ENCODE assay signal across 8 cellular contexts in genomic region chr14:22837750-22838538, GRCh38. TPM values are rescaled to one million over a fixed set of nuclear protein-coding genes. Genes with fewer than 3 reads are reported as not detected.
DNase-seq lines count a peak whose midpoint lies in the region; ATAC-seq and TF ChIP-seq lines count a peak whose summit lies in the region.

No MANE protein-coding gene starts in this region.

- ATAC-seq in activated CD4-positive, CD25-positive, alpha-beta regulatory T cell treated with anti-CD3 and anti-CD28 coated beads, Interleukin-2, amount 50 U/mL, for 24 hours = no peak

- peaks cover 8 to 25% of the 10 kb centered on the region in 2 donors for H3K27me3 Mint-ChIP-seq in CD4-positive, alpha-beta memory T cell

- DNase-seq in HCEC 1CT = peak; percentile 51
- no peak for DNase-seq in smooth muscle cell (lab: John Stamatoyannopoulos, UW; ENCODE audit: unreplicated experiment)
- no peak for DNase-seq in CD4-positive, alpha-beta memory T cell
- DNase-seq in NCI-H1048 (lab: John Stamatoyannopoulos, UW) = no peak
- no peak for DNase-seq in GOT3 (lab: John Stamatoyannopoulos, UW)

- H2AFZ ChIP-seq in smooth muscle cell (ENCODE audit: low read depth) = peak overlapping the region; percentile 32

- WGBS in smooth muscle cell (ENCODE audit: low lambda C conversion rate) = 7% methylated on average over 22 of the region's 25 CpGs

- H3K36me3 Mint-ChIP-seq in CD4-positive, alpha-beta memory T cell = peaks cover 12 to 26% of the 10 kb centered on the region in 2 donors

- peaks cover 37% of the 10 kb centered on the region for H3F3A ChIP-seq in smooth muscle cell (ENCODE audit: low read depth)

- H3K27me3 ChIP-seq in smooth muscle cell (ENCODE audit: low read depth) = no peaks in the 10 kb centered on the region
- H3K27me3 ChIP-seq in CD4-positive, alpha-beta memory T cell (ENCODE audit: insufficient read depth, low read length) = peaks cover 13% of the 10 kb centered on the region

- H4K20me1 ChIP-seq in smooth muscle cell (ENCODE audit: low read depth) = peaks cover 47% of the 10 kb centered on the region

- peaks cover 4% of the 10 kb centered on the region for H3K4me1 ChIP-seq in smooth muscle cell (ENCODE audit: low read depth)
- H3K4me1 ChIP-seq in CD4-positive, alpha-beta memory T cell (ENCODE audit: insufficient read depth, low read length) = peaks cover 11% of the 10 kb centered on the region

- no peaks in the 10 kb centered on the region for H3K9me3 Mint-ChIP-seq in CD4-positive, alpha-beta memory T cell

- H3K4me3 ChIP-seq in iPS-11a (ENCODE audit: low read depth, low read length) = peak overlapping the region; percentile 82
- H3K4me3 ChIP-seq in smooth muscle cell = peak overlapping the region; percentile 71
- no peak overlapping the region for H3K4me3 ChIP-seq in CD4-positive, alpha-beta memory T cell (ENCODE audit: low read length in 2 of 2)

- POLR2A ChIA-PET in CD4-positive, alpha-beta memory T cell (lab: Charles Lee; ENCODE audit: partially characterized antibody) = interaction anchor here (0.6 to 1.6 kb wide), 5 partner anchors 9 to 281 kb away, joined by 3 to 4 read pairs (median 4); no protein-coding TSS in a partner anchor

- H3K4me3 Mint-ChIP-seq in CD4-positive, alpha-beta memory T cell = peak overlapping the region in 2 of 8 donors; percentile 44 to 56

- H3K36me3 ChIP-seq in smooth muscle cell (ENCODE audit: low read depth) = no peaks in the 10 kb centered on the region
- peaks cover 7% of the 10 kb centered on the region for H3K36me3 ChIP-seq in CD4-positive, alpha-beta memory T cell (ENCODE audit: insufficient read depth, low read length)

- H3K79me2 ChIP-seq in smooth muscle cell (ENCODE audit: low read depth) = peaks cover 65% of the 10 kb centered on the region

- no peak overlapping the region for H3K27ac Mint-ChIP-seq in CD4-positive, alpha-beta memory T cell

- intact Hi-C loops in CD4-positive, alpha-beta memory T cell (cut with micrococcal nuclease) = no loop called here

- no peak for TF ChIP-seq CTCF in smooth muscle cell (IDR thresholded peaks at IDR 0.05; ENCODE audit: borderline replicate concordance, insufficient read depth, poor library complexity, severe bottlenecking)

- peaks cover 1 to 15% (median 8%) of the 10 kb centered on the region in 4 donors for H3K4me1 Mint-ChIP-seq in CD4-positive, alpha-beta memory T cell

- CTCF ChIA-PET in CD4-positive, alpha-beta memory T cell (lab: Charles Lee; ENCODE audit: partially characterized antibody) = interaction anchor here (0.7 to 3.9 kb wide), 6 partner anchors 13 to 179 kb away, joined by 3 to 21 read pairs (median 7); no protein-coding TSS in a partner anchor

- H3K9me3 ChIP-seq in smooth muscle cell (replicated peaks; ENCODE audit: low read depth) = no peaks in the 10 kb centered on the region
- no peaks in the 10 kb centered on the region for H3K9me3 ChIP-seq in CD4-positive, alpha-beta memory T cell (ENCODE audit: control insufficient read depth in 1 of 2, low read length in 2 of 2)

- peak overlapping the region; percentile 71 for H3K27ac ChIP-seq in angular gyrus (ENCODE audit: low read depth, low read length)
- H3K27ac ChIP-seq in smooth muscle cell (ENCODE audit: low read depth) = peak overlapping the region; percentile 87
- H3K27ac ChIP-seq in CD4-positive, alpha-beta memory T cell (ENCODE audit: low read depth, low read length) = no peak overlapping the region

- H3K9ac ChIP-seq in smooth muscle cell (ENCODE audit: low read depth) = peak overlapping the region; percentile 96

- H3K4me2 ChIP-seq in smooth muscle cell = peak overlapping the region; percentile 95

RNA-seq across cellular contexts. Expression of gene MMP14, which starts 1.6 kb away (rescaled TPM):
- total RNA-seq in smooth muscle cell = 444 and 491 TPM in 2 replicates
- 52.3 and 58.1 TPM in 2 replicates for polyA plus RNA-seq in smooth muscle cell
- total RNA-seq in CD4-positive, alpha-beta memory T cell = 1 to 10 TPM; 3.0 to 3.8 TPM
- not detected for polyA plus RNA-seq in CD4-positive, alpha-beta memory T cell

RNA-seq across cellular contexts. Expression of gene MRPL52, which starts 8.3 kb away (rescaled TPM):
- 85.8 and 220 TPM in 2 replicates for total RNA-seq in smooth muscle cell
- polyA plus RNA-seq in smooth muscle cell = 274 and 296 TPM in 2 replicates
- total RNA-seq in CD4-positive, alpha-beta memory T cell = 10 to 100 TPM; 58.0 to 68.3 TPM
- polyA plus RNA-seq in CD4-positive, alpha-beta memory T cell = 100 to 1,000 TPM in 1 of 2 donors, 10 to 100 TPM in 1; 97.4 to 164 TPM

RNA-seq across cellular contexts. Expression of gene SLC7A7, which starts 22.7 kb away (rescaled TPM):
- 10.3 and 18.5 TPM in 2 replicates for total RNA-seq in smooth muscle cell
- polyA plus RNA-seq in smooth muscle cell = 10.0 and 14.1 TPM in 2 replicates
- 1 to 10 TPM in 1 of 2 experiments, under 1 TPM in 1; 0.70 to 1.5 TPM for total RNA-seq in CD4-positive, alpha-beta memory T cell
- polyA plus RNA-seq in CD4-positive, alpha-beta memory T cell = under 1 TPM; 0.21 to 0.75 TPM

RNA-seq across cellular contexts. Expression of gene LRP10, which starts 33.6 kb away (rescaled TPM):
- 32.4 and 38.8 TPM in 2 replicates for total RNA-seq in smooth muscle cell
- 81.2 and 87.1 TPM in 2 replicates for polyA plus RNA-seq in smooth muscle cell
- 10 to 100 TPM; 93.1 to 98.1 TPM for total RNA-seq in CD4-positive, alpha-beta memory T cell
- polyA plus RNA-seq in CD4-positive, alpha-beta memory T cell = 100 to 1,000 TPM in 1 of 2 donors, 10 to 100 TPM in 1; 92.0 to 118 TPM

RNA-seq across cellular contexts. Expression of gene REM2, which starts 45.1 kb away (rescaled TPM):
- 0.22 and 2.6 TPM in 2 replicates for total RNA-seq in smooth muscle cell
- polyA plus RNA-seq in smooth muscle cell = 1.6 and 5.9 TPM in 2 replicates
- total RNA-seq in CD4-positive, alpha-beta memory T cell = 1 to 10 TPM; 4.4 to 4.6 TPM
- 1 to 10 TPM in 1 of 2 donors, under 1 TPM in 1; 0.55 to 1.5 TPM for polyA plus RNA-seq in CD4-positive, alpha-beta memory T cell

Comparison
In these comparisons a context has a peak if more than half of its experiments do, and no peak if none do; other contexts are left out.
1. H3K4me3 ChIP-seq: peak in iPS-11a (single experiment) and smooth muscle cell (single experiment); none in CD4-positive, alpha-beta memory T cell (0 of 2).
2. RNA of gene MMP14, which starts 1.6 kb away (total RNA-seq): 444 to 491 TPM in smooth muscle cell; 3.0 to 3.8 TPM in CD4-positive, alpha-beta memory T cell; every median in the first group is over 10 times any median in the second.